ENCODE assay signal across 10 cellular contexts in genomic region chr13:49869514-49869913, GRCh38.
A peak's percentile ranks its signal among the peaks of the same experiment; 100 is the strongest.
DNase-seq lines count a peak whose midpoint lies in the region; ATAC-seq, FAIRE-seq and TF ChIP-seq lines count a peak whose summit lies in the region.
"Had no signal": no experiment of that assay in that cellular context is flagged by ENCODE, and none has a peak within 500 bp of the region (broad histone marks: within the 10 kb centered on the region; RNA-seq: fewer than 3 reads in every experiment).

No MANE protein-coding gene starts in this region.

- intact Hi-C loops in IMR-90 (cut with micrococcal nuclease) = no loop called here

- no peak for TF ChIP-seq POLR2A in IMR-90 (IDR thresholded peaks at IDR 0.05; ENCODE audit: low read depth, low read length)

- H2BK20ac ChIP-seq in IMR-90 (ENCODE audit: low read depth, low read length) = no peak overlapping the region

- BruUV-seq in IMR-90 (replicated peaks; lab: Mats Ljungman, UMichigan) = no TSS peak

- POLR2A ChIA-PET in IMR-90 (lab: Charles Lee; ENCODE audit: unreplicated experiment) = no interaction called here

- H3K4me2 ChIP-seq in DND-41 (ENCODE audit: insufficient read depth, low read length) (no peak overlapping the region), IMR-90 (ENCODE audit: low read depth, low read length) (no peak overlapping the region), astrocyte (ENCODE audit: low read length) (no peak overlapping the region)

- TF ChIP-seq RAD21 in IMR-90 (IDR thresholded peaks at IDR 0.05; ENCODE audit: low read length) = peak; percentile 42

- H3K27ac Mint-ChIP-seq in astrocyte (ENCODE audit: unreplicated experiment) = no peak overlapping the region

- no peaks in the 10 kb centered on the region for H3K36me3 Mint-ChIP-seq in astrocyte (ENCODE audit: low read depth, unreplicated experiment)

- no peak overlapping the region; the same call in 1 of the 2 replicates for H3K56ac ChIP-seq in IMR-90 (ENCODE audit: extremely low read depth, insufficient read depth, low read length)

- peaks cover 5% of the 10 kb centered on the region; the same call in 1 of the 2 replicates for H3K9me1 ChIP-seq in IMR-90 (ENCODE audit: insufficient read depth, low read length)

- no peaks in the 10 kb centered on the region for H4K20me1 ChIP-seq in DND-41 (ENCODE audit: insufficient read depth, low read length)
- no peaks in the 10 kb centered on the region for H4K20me1 ChIP-seq in IMR-90 (ENCODE audit: insufficient read depth, low read length)
- H4K20me1 ChIP-seq in astrocyte (ENCODE audit: insufficient read depth, low read length) = no peaks in the 10 kb centered on the region

- in situ Hi-C loops in IMR-90 (cut with MboI; ENCODE audit: low sequenced_read_pairs) = no loop called here

- CTCF ChIA-PET in IMR-90 (lab: Yijun Ruan, JAX) = interaction anchor here (0.7 to 1.6 kb wide), 9 partner anchors 53 to 822 kb away, joined by 3 to 6 read pairs (median 4); partner anchors contain the start of gene SPRYD7

- H3K9ac ChIP-seq in DND-41 (ENCODE audit: low read depth, low read length) (no peak overlapping the region), IMR-90 (ENCODE audit: low read depth, low read length) (no peak overlapping the region), astrocyte (ENCODE audit: low read length) (no peak overlapping the region)

- H3K79me1 ChIP-seq in IMR-90 (ENCODE audit: low read depth in 1 of 2, low read length in 2 of 2) = no peaks in the 10 kb centered on the region

- H3K79me2 ChIP-seq in DND-41 (ENCODE audit: insufficient read depth, low read length) (no peaks in the 10 kb centered on the region), astrocyte (ENCODE audit: insufficient read depth, low read length) (no peaks in the 10 kb centered on the region)

- no peak overlapping the region for H2AK5ac ChIP-seq in IMR-90 (ENCODE audit: low read depth, low read length)

- H2AFZ ChIP-seq in DND-41 (ENCODE audit: low read depth, low read length) (no peak overlapping the region), IMR-90 (replicated peaks; ENCODE audit: low read length, poor library complexity) (peak overlapping the region; percentile 75), astrocyte (ENCODE audit: low read depth, low read length) (peak overlapping the region; percentile 24)

- H3K9me3 ChIP-seq in DND-41 (ENCODE audit: insufficient read depth, low read length, severe bottlenecking) (peaks cover 5% of the 10 kb centered on the region), IMR-90 (ENCODE audit: control insufficient read depth, insufficient read depth, low read length) (peaks cover 3% of the 10 kb centered on the region), astrocyte (ENCODE audit: insufficient read depth, low read depth, low read length) (peaks cover 4% of the 10 kb centered on the region)

- no peak for ATAC-seq in DND-41 (ENCODE audit: insufficient read depth, low read depth)
- peak; percentile 44; the same call in 1 of the 2 replicates for ATAC-seq in IMR-90 (ENCODE audit: low read depth)
- ATAC-seq in left lobe of liver = peak; percentile 80
- ATAC-seq in GM18870 (IDR thresholded peaks at IDR 0.05; ENCODE audit: unreplicated experiment) = no peak
- ATAC-seq in HG03565 (IDR thresholded peaks at IDR 0.05; ENCODE audit: unreplicated experiment) = no peak

- no peak overlapping the region for H2BK5ac ChIP-seq in IMR-90 (ENCODE audit: low read depth, low read length, poor library complexity, severe bottlenecking)

- dilution Hi-C loops in IMR-90 (cut with HindIII; ENCODE audit: low sequenced_read_pairs, unreplicated experiment) = no loop called here

- no peak overlapping the region for H4K5ac ChIP-seq in IMR-90 (ENCODE audit: low read depth, low read length)

- H3K14ac ChIP-seq in IMR-90 (replicated peaks; ENCODE audit: low read depth, low read length) = no peak overlapping the region

- H3K27me3 Mint-ChIP-seq in astrocyte (ENCODE audit: low read depth, unreplicated experiment) = no peaks in the 10 kb centered on the region

- no peak overlapping the region for H3K18ac ChIP-seq in IMR-90 (ENCODE audit: low read depth, low read length)

- H3K4me1 ChIP-seq in DND-41 (ENCODE audit: insufficient read depth, low read length) = no peaks in the 10 kb centered on the region
- no peaks in the 10 kb centered on the region for H3K4me1 ChIP-seq in IMR-90 (ENCODE audit: control insufficient read depth, insufficient read depth, low read length)
- no peaks in the 10 kb centered on the region for H3K4me1 ChIP-seq in astrocyte (ENCODE audit: insufficient read depth, low read length)

- H3K4me3 Mint-ChIP-seq in astrocyte (ENCODE audit: unreplicated experiment) = no peak overlapping the region
- H3K4me3 Mint-ChIP-seq: naive B cell had no signal

- no peak overlapping the region for H4K8ac ChIP-seq in IMR-90 (ENCODE audit: low read depth in 2 of 2, low read length in 2 of 2)

- WGBS in IMR-90 (ENCODE audit: extremely low coverage in 2 of 2, insufficient read length in 1 of 2), 2 experiments = 0% methylated on average over 1 of the region's 3 CpGs; no CpG with 5 or more reads in 1 of the 2 experiments

- no peaks in the 10 kb centered on the region for H3K4me1 Mint-ChIP-seq in astrocyte (ENCODE audit: low read depth, unreplicated experiment)
- H3K4me1 Mint-ChIP-seq: naive B cell had no signal

- H3K27me3 ChIP-seq in DND-41 (ENCODE audit: insufficient read depth, low read length, poor library complexity) (no peaks in the 10 kb centered on the region), IMR-90 (ENCODE audit: control insufficient read depth, insufficient read depth, low read length) (no peaks in the 10 kb centered on the region), astrocyte (ENCODE audit: insufficient read depth, low read length) (no peaks in the 10 kb centered on the region)
- H3K27me3 ChIP-seq: dorsolateral prefrontal cortex had no signal

- H2AK9ac ChIP-seq in IMR-90 (replicated peaks; ENCODE audit: low read depth, low read length, poor library complexity) = no peak overlapping the region

- no peak for FAIRE-seq in astrocyte (lab: Jason Lieb, UNC)

- H3K4ac ChIP-seq in IMR-90 (ENCODE audit: low read depth, low read length) = 0 out of 2 replicates have a peak overlapping the region, but pooled peaks have one; percentile 21

- H3K9me3 Mint-ChIP-seq in astrocyte (ENCODE audit: unreplicated experiment) = peaks cover 8% of the 10 kb centered on the region

- H3K36me3 ChIP-seq in DND-41 (ENCODE audit: insufficient read depth, low read length) (no peaks in the 10 kb centered on the region), IMR-90 (ENCODE audit: control insufficient read depth, insufficient read depth, low read length) (no peaks in the 10 kb centered on the region), astrocyte (ENCODE audit: insufficient read depth, low read length) (no peaks in the 10 kb centered on the region)

- H2BK15ac ChIP-seq in IMR-90 (ENCODE audit: low read depth, low read length) = no peak overlapping the region

- no peak for DNase-seq in DND-41
- peak; percentile 36 for DNase-seq in IMR-90
- DNase-seq in astrocyte (ENCODE audit: low read depth) = no peak
- no peak for DNase-seq in left lobe of liver (ENCODE audit: low spot score)
- DNase-seq in NCI-H2081 (lab: John Stamatoyannopoulos, UW) = no peak
- no peak for DNase-seq in Ammon's horn (ENCODE audit: low spot score)
- DNase-seq: dorsolateral prefrontal cortex, naive B cell had no signal

- peak overlapping the region; percentile 27; the same call in 1 of the 2 replicates for H4K91ac ChIP-seq in IMR-90 (ENCODE audit: insufficient read depth, low read depth, low read length)

- H3K4me3 ChIP-seq in DND-41 (ENCODE audit: low read depth in 1 of 2, low read length in 2 of 2) (no peak overlapping the region), IMR-90 (ENCODE audit: insufficient read depth, low read depth, low read length) (no peak overlapping the region), astrocyte (ENCODE audit: insufficient read depth, low read depth, low read length) (no peak overlapping the region)
- H3K4me3 ChIP-seq: dorsolateral prefrontal cortex had no signal

- H3K27ac ChIP-seq in DND-41 (ENCODE audit: low read length) (no peak overlapping the region), IMR-90 (ENCODE audit: insufficient read depth, low read length) (no peak overlapping the region), astrocyte (ENCODE audit: low read depth, low read length) (no peak overlapping the region)
- H3K27ac ChIP-seq: dorsolateral prefrontal cortex had no signal

- peak overlapping the region; percentile 41; the same call in 1 of the 2 replicates for H2BK120ac ChIP-seq in IMR-90 (ENCODE audit: low read depth, low read length)

- TF ChIP-seq CTCF in DND-41 (IDR thresholded peaks at IDR 0.05; ENCODE audit: borderline replicate concordance, extremely low read depth, low read length, poor library complexity, severe bottlenecking) (peak; percentile 41), IMR-90 (conservative IDR thresholded peaks at IDR 0.05; ENCODE audit: low read depth, low read length) (peak; percentile 38), astrocyte (IDR thresholded peaks at IDR 0.05; ENCODE audit: insufficient read depth, low read depth, low read length) (peak; percentile 42)

- no peak overlapping the region for H3K23ac ChIP-seq in IMR-90 (ENCODE audit: low read depth, low read length)

TF ChIP-seq in IMR-90, 13 proteins besides CTCF, POLR2A, EP300 and RAD21:
- TF ChIP-seq BHLHE40 (IDR thresholded peaks at IDR 0.05; ENCODE audit: low read depth, low read length) (no peak), CEBPB (IDR thresholded peaks at IDR 0.05; ENCODE audit: low read depth, low read length) (no peak), RFX5 (IDR thresholded peaks at IDR 0.05; ENCODE audit: low read depth, low read length) (no peak), MAFK (IDR thresholded peaks at IDR 0.05; ENCODE audit: low read depth, low read length) (no peak)
TF ChIP-seq in IMR-90: peak in this region for 0.

Comparison
In these comparisons a context has a peak if more than half of its experiments do, and no peak if none do; other contexts are left out.
1. ATAC-seq: peak in IMR-90 (single experiment) and left lobe of liver (single experiment); none in DND-41 (single experiment), GM18870 (single experiment) and HG03565 (single experiment).
2. Peak in every context shown above with its lines, with median percentiles within 50 percentile points of each other: CTCF ChIP-seq.